Comparison of ENCODE assay signal across 22 cellular contexts in genomic region chrX:43106009-43106408, GRCh38.
A peak's percentile ranks its signal among the peaks of the same experiment; 100 is the strongest.
DNase-seq lines count a peak whose midpoint lies in the region; ATAC-seq, FAIRE-seq and TF ChIP-seq lines count a peak whose summit lies in the region.
"Had no signal": no experiment of that assay in that cellular context is flagged by ENCODE, and none has a peak within 500 bp of the region (broad histone marks: within the 10 kb centered on the region; RNA-seq: fewer than 3 reads in every experiment).

No MANE protein-coding gene starts in this region.

- no peak overlapping the region for H3K9ac ChIP-seq in astrocyte (ENCODE audit: low read length)
- H3K9ac ChIP-seq: GM23248 had no signal

- no peaks in the 10 kb centered on the region for H4K20me1 ChIP-seq in astrocyte (ENCODE audit: insufficient read depth, low read length)

- H3K4me1 ChIP-seq in astrocyte (ENCODE audit: insufficient read depth, low read length) (no peaks in the 10 kb centered on the region), right lobe of liver (no peaks in the 10 kb centered on the region)
- H3K4me1 ChIP-seq: BE2C had no signal

- no peaks in the 10 kb centered on the region for H3K36me3 Mint-ChIP-seq in activated CD4-positive, alpha-beta memory T cell treated with anti-CD3 and anti-CD28 coated beads for 36 hours
- no peaks in the 10 kb centered on the region for H3K36me3 Mint-ChIP-seq in activated CD4-positive, alpha-beta memory T cell treated with anti-CD3 and anti-CD28 coated beads, Interleukin-2, amount 10 ng/mL, durations not matched to agents 7 days and 5 days (ENCODE audit: low read depth)
- no peaks in the 10 kb centered on the region for H3K36me3 Mint-ChIP-seq in stimulated activated naive CD8-positive, alpha-beta T cell treated with anti-CD3 and anti-CD28 coated beads, Interleukin-15, Interleukin-2, amounts not matched to agents 100 ng/mL and 50 ng/mL, for 24 hours (ENCODE audit: low read depth)
- no peaks in the 10 kb centered on the region for H3K36me3 Mint-ChIP-seq in astrocyte (ENCODE audit: low read depth, unreplicated experiment)

- H3K4me3 Mint-ChIP-seq in activated CD4-positive, alpha-beta memory T cell treated with anti-CD3 and anti-CD28 coated beads for 36 hours, result peak overlapping the region; percentile 16
- no peak overlapping the region for H3K4me3 Mint-ChIP-seq in activated CD4-positive, alpha-beta memory T cell treated with anti-CD3 and anti-CD28 coated beads, Interleukin-2, amount 10 ng/mL, durations not matched to agents 7 days and 5 days
- H3K4me3 Mint-ChIP-seq in stimulated activated naive CD8-positive, alpha-beta T cell treated with anti-CD3 and anti-CD28 coated beads, Interleukin-15, Interleukin-2, amounts not matched to agents 100 ng/mL and 50 ng/mL, for 24 hours, result peak overlapping the region; percentile 19
- peak overlapping the region in 1 of 2 donors; percentile 44 for H3K4me3 Mint-ChIP-seq in stimulated activated naive CD8-positive, alpha-beta T cell treated with anti-CD3 and anti-CD28 coated beads, Interleukin-15, amount 100 ng/mL, for 72 hours
- H3K4me3 Mint-ChIP-seq in astrocyte (ENCODE audit: unreplicated experiment), result no peak overlapping the region
- H3K4me3 Mint-ChIP-seq: IgD-negative memory B cell had no signal

- WGBS in right lobe of liver (ENCODE audit: insufficient coverage, low coverage, low lambda C conversion rate, missing lambda C conversion rate), result 71% methylated on average over 5 of the region's 5 CpGs

- peaks cover 6% of the 10 kb centered on the region for H3K4me1 Mint-ChIP-seq in activated CD4-positive, alpha-beta memory T cell treated with anti-CD3 and anti-CD28 coated beads for 36 hours (ENCODE audit: low read depth)
- H3K4me1 Mint-ChIP-seq in activated CD4-positive, alpha-beta memory T cell treated with anti-CD3 and anti-CD28 coated beads, Interleukin-2, amount 10 ng/mL, durations not matched to agents 7 days and 5 days, result peaks cover 2% of the 10 kb centered on the region
- H3K4me1 Mint-ChIP-seq in stimulated activated naive CD8-positive, alpha-beta T cell treated with anti-CD3 and anti-CD28 coated beads, Interleukin-15, Interleukin-2, amounts not matched to agents 100 ng/mL and 50 ng/mL, for 24 hours (ENCODE audit: low read depth), result peaks cover 9% of the 10 kb centered on the region
- H3K4me1 Mint-ChIP-seq in stimulated activated naive CD8-positive, alpha-beta T cell treated with anti-CD3 and anti-CD28 coated beads, Interleukin-15, amount 100 ng/mL, for 72 hours, result peaks cover 7% of the 10 kb centered on the region
- no peaks in the 10 kb centered on the region for H3K4me1 Mint-ChIP-seq in astrocyte (ENCODE audit: low read depth, unreplicated experiment)

- POLR2A ChIA-PET in activated CD4-positive, alpha-beta memory T cell treated with anti-CD3 and anti-CD28 coated beads for 36 hours (lab: Charles Lee), result no interaction called here
- POLR2A ChIA-PET in activated CD4-positive, alpha-beta memory T cell treated with anti-CD3 and anti-CD28 coated beads, Interleukin-2, amount 10 ng/mL, durations not matched to agents 7 days and 5 days (lab: Charles Lee), result no interaction called here

- H3K4me2 ChIP-seq in astrocyte (ENCODE audit: low read length), result no peak overlapping the region

- intact Hi-C loops in activated CD4-positive, alpha-beta memory T cell treated with anti-CD3 and anti-CD28 coated beads for 36 hours (cut with micrococcal nuclease), result no loop called here
- intact Hi-C loops in right lobe of liver (cut with DNase I), result no loop called here

- H3K27ac Mint-ChIP-seq in activated CD4-positive, alpha-beta memory T cell treated with anti-CD3 and anti-CD28 coated beads for 36 hours, result no peak overlapping the region
- no peak overlapping the region for H3K27ac Mint-ChIP-seq in activated CD4-positive, alpha-beta memory T cell treated with anti-CD3 and anti-CD28 coated beads, Interleukin-2, amount 10 ng/mL, durations not matched to agents 7 days and 5 days
- no peak overlapping the region for H3K27ac Mint-ChIP-seq in stimulated activated naive CD8-positive, alpha-beta T cell treated with anti-CD3 and anti-CD28 coated beads, Interleukin-15, Interleukin-2, amounts not matched to agents 100 ng/mL and 50 ng/mL, for 24 hours
- peak overlapping the region in 1 of 2 donors; percentile 89 for H3K27ac Mint-ChIP-seq in stimulated activated naive CD8-positive, alpha-beta T cell treated with anti-CD3 and anti-CD28 coated beads, Interleukin-15, amount 100 ng/mL, for 72 hours
- no peak overlapping the region for H3K27ac Mint-ChIP-seq in astrocyte (ENCODE audit: unreplicated experiment)
- H3K27ac Mint-ChIP-seq: CD8-positive, alpha-beta memory T cell; IgD-negative memory B cell had no signal

- CTCF ChIA-PET in activated CD4-positive, alpha-beta memory T cell treated with anti-CD3 and anti-CD28 coated beads for 36 hours (lab: Charles Lee), result no interaction called here
- CTCF ChIA-PET in activated CD4-positive, alpha-beta memory T cell treated with anti-CD3 and anti-CD28 coated beads, Interleukin-2, amount 10 ng/mL, durations not matched to agents 7 days and 5 days (lab: Charles Lee), result no interaction called here

- peak; percentile 56 for FAIRE-seq in astrocyte (lab: Jason Lieb, UNC)
- FAIRE-seq: A204.1, GM12878 had no signal

- H3K27ac ChIP-seq in astrocyte (ENCODE audit: low read depth, low read length) (no peak overlapping the region), right lobe of liver (no peak overlapping the region)
- H3K27ac ChIP-seq: GM23248 had no signal

- TF ChIP-seq CTCF in astrocyte (IDR thresholded peaks at IDR 0.05; ENCODE audit: insufficient read depth, low read depth, low read length) (no peak), right lobe of liver (IDR thresholded peaks at IDR 0.05) (no peak)

- H3K79me2 ChIP-seq in astrocyte (ENCODE audit: insufficient read depth, low read length), result no peaks in the 10 kb centered on the region

- H3K9me3 ChIP-seq in astrocyte (ENCODE audit: insufficient read depth, low read depth, low read length) (no peaks in the 10 kb centered on the region), right lobe of liver (no peaks in the 10 kb centered on the region)
- H3K9me3 ChIP-seq: BE2C had no signal

- H2AFZ ChIP-seq in astrocyte (ENCODE audit: low read depth, low read length), result no peak overlapping the region
- H2AFZ ChIP-seq: GM23248 had no signal

- H3K36me3 ChIP-seq in astrocyte (ENCODE audit: insufficient read depth, low read length), result no peaks in the 10 kb centered on the region
- no peaks in the 10 kb centered on the region for H3K36me3 ChIP-seq in right lobe of liver
- H3K36me3 ChIP-seq: BE2C had no signal

- DNase-seq in activated CD4-positive, alpha-beta memory T cell treated with anti-CD3 and anti-CD28 coated beads for 36 hours, result no peak
- DNase-seq in activated CD4-positive, alpha-beta memory T cell treated with anti-CD3 and anti-CD28 coated beads, Interleukin-2, amount 10 ng/mL, durations not matched to agents 7 days and 5 days, result no peak
- DNase-seq in stimulated activated naive CD8-positive, alpha-beta T cell treated with anti-CD3 and anti-CD28 coated beads, Interleukin-15, amount 100 ng/mL, for 72 hours, result no peak
- DNase-seq in astrocyte (ENCODE audit: low read depth) (no peak), mucosa of gallbladder (ENCODE audit: low spot score) (no peak), right lobe of liver (no peak)
- DNase-seq: BE2C; CD8-positive, alpha-beta memory T cell; DMS53; EL; GM23248; Kasumi-1; MM.1S; NCI-H1092; NCI-H1436 treated with DMSO at 0.1 percent for 48 hours; NCI-H2029; NCI-H2171; NCI-H526 had no signal

- H3K27me3 Mint-ChIP-seq in activated CD4-positive, alpha-beta memory T cell treated with anti-CD3 and anti-CD28 coated beads for 36 hours, result no peaks in the 10 kb centered on the region
- no peaks in the 10 kb centered on the region for H3K27me3 Mint-ChIP-seq in activated CD4-positive, alpha-beta memory T cell treated with anti-CD3 and anti-CD28 coated beads, Interleukin-2, amount 10 ng/mL, durations not matched to agents 7 days and 5 days
- H3K27me3 Mint-ChIP-seq in stimulated activated naive CD8-positive, alpha-beta T cell treated with anti-CD3 and anti-CD28 coated beads, Interleukin-15, Interleukin-2, amounts not matched to agents 100 ng/mL and 50 ng/mL, for 24 hours, result no peaks in the 10 kb centered on the region
- H3K27me3 Mint-ChIP-seq in stimulated activated naive CD8-positive, alpha-beta T cell treated with anti-CD3 and anti-CD28 coated beads, Interleukin-15, amount 100 ng/mL, for 72 hours, result no peaks in the 10 kb centered on the region
- H3K27me3 Mint-ChIP-seq in astrocyte (ENCODE audit: low read depth, unreplicated experiment), result no peaks in the 10 kb centered on the region

- no peaks in the 10 kb centered on the region for H3K9me3 Mint-ChIP-seq in activated CD4-positive, alpha-beta memory T cell treated with anti-CD3 and anti-CD28 coated beads for 36 hours
- H3K9me3 Mint-ChIP-seq in activated CD4-positive, alpha-beta memory T cell treated with anti-CD3 and anti-CD28 coated beads, Interleukin-2, amount 10 ng/mL, durations not matched to agents 7 days and 5 days, result no peaks in the 10 kb centered on the region
- no peaks in the 10 kb centered on the region for H3K9me3 Mint-ChIP-seq in stimulated activated naive CD8-positive, alpha-beta T cell treated with anti-CD3 and anti-CD28 coated beads, Interleukin-15, Interleukin-2, amounts not matched to agents 100 ng/mL and 50 ng/mL, for 24 hours
- H3K9me3 Mint-ChIP-seq in stimulated activated naive CD8-positive, alpha-beta T cell treated with anti-CD3 and anti-CD28 coated beads, Interleukin-15, amount 100 ng/mL, for 72 hours, result no peaks in the 10 kb centered on the region
- no peaks in the 10 kb centered on the region for H3K9me3 Mint-ChIP-seq in astrocyte (ENCODE audit: unreplicated experiment)
- H3K9me3 Mint-ChIP-seq: IgD-negative memory B cell had no signal

- no peak for ATAC-seq in stimulated activated naive CD8-positive, alpha-beta T cell treated with anti-CD3 and anti-CD28 coated beads, Interleukin-15, amount 100 ng/mL, for 72 hours
- no peak for ATAC-seq in right lobe of liver
- ATAC-seq: GM12878 had no signal

- no peak for TF ChIP-seq POLR2A in right lobe of liver (IDR thresholded peaks at IDR 0.05)

- H3K27me3 ChIP-seq in astrocyte (ENCODE audit: insufficient read depth, low read length), result no peaks in the 10 kb centered on the region
- H3K27me3 ChIP-seq in right lobe of liver, result peaks cover 0 to 3% of the 10 kb centered on the region in 2 donors
- H3K27me3 ChIP-seq: BE2C had no signal

- H3K4me3 ChIP-seq in astrocyte (ENCODE audit: insufficient read depth, low read depth, low read length), result no peak overlapping the region
- no peak overlapping the region for H3K4me3 ChIP-seq in right lobe of liver
- H3K4me3 ChIP-seq: GM12878, GM23248 had no signal

Comparison
In these comparisons a context has a peak if more than half of its experiments do, and no peak if none do; other contexts are left out.
1. H3K4me3 Mint-ChIP-seq: peak in activated CD4-positive, alpha-beta memory T cell treated with anti-CD3 and anti-CD28 coated beads for 36 hours (single experiment) and stimulated activated naive CD8-positive, alpha-beta T cell treated with anti-CD3 and anti-CD28 coated beads, Interleukin-15, Interleukin-2, amounts not matched to agents 100 ng/mL and 50 ng/mL, for 24 hours (single experiment); none in activated CD4-positive, alpha-beta memory T cell treated with anti-CD3 and anti-CD28 coated beads, Interleukin-2, amount 10 ng/mL, durations not matched to agents 7 days and 5 days (single experiment) and astrocyte (single experiment).